8 cellular contexts compared by ENCODE assay signal in the genomic region with DNA sequence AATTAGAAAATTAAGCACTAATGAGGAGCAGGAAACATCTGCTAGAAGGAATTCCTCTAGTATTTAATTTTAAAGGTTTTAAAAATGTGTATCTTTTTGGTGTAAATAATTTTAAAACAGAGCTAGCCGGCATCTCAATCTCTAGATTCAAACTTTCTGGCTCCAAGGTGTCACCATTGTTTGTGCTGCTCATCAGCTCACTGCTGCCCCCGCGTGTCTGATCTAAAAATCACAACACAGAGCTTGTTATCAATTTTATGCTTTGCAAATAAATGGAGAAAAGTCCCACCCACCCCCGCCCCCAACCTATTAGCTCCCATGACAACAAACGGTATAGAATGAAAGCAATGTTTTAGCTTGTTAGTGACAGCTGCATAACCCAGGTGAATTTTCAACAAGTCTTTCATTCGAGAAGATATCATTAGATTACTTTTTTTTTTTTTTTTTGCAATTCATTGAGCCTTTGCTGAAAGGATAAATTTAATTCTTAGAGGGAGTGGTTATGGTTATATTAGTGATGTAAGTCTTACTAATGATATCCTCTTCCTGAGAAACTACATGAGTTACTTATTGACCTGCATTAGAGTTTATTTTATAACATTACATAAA. TPM values are rescaled to one million over a fixed set of nuclear protein-coding genes. Genes with fewer than 3 reads are reported as not detected.
DNase-seq lines count a peak whose midpoint lies in the region; ATAC-seq and TF ChIP-seq lines count a peak whose summit lies in the region.

No MANE protein-coding gene starts in this region.

- peaks cover 39% of the 10 kb centered on the region for H3K4me1 Mint-ChIP-seq in neural progenitor cell
- H3K4me1 Mint-ChIP-seq in stimulated activated naive CD8-positive, alpha-beta T cell treated with anti-CD3 and anti-CD28 coated beads, Interleukin-15, amount 100 ng/mL, for 72 hours = peaks cover 12% of the 10 kb centered on the region

- peak overlapping the region; percentile 81 for H3K9ac ChIP-seq in Loucy (ENCODE audit: low read depth, low read length, poor library complexity, severe bottlenecking)
- H3K9ac ChIP-seq in neural progenitor cell = no peak overlapping the region

- H3K4me3 Mint-ChIP-seq in neural progenitor cell = peak overlapping the region; percentile 21
- H3K4me3 Mint-ChIP-seq in stimulated activated naive CD8-positive, alpha-beta T cell treated with anti-CD3 and anti-CD28 coated beads, Interleukin-15, amount 100 ng/mL, for 72 hours = peak overlapping the region; percentile 88 to 92

- H3K9me3 Mint-ChIP-seq in neural progenitor cell = no peaks in the 10 kb centered on the region
- no peaks in the 10 kb centered on the region for H3K9me3 Mint-ChIP-seq in stimulated activated naive CD8-positive, alpha-beta T cell treated with anti-CD3 and anti-CD28 coated beads, Interleukin-15, amount 100 ng/mL, for 72 hours

- no peaks in the 10 kb centered on the region for H3K27me3 ChIP-seq in Loucy (ENCODE audit: insufficient read depth, low read length, poor library complexity, severe bottlenecking)
- H3K27me3 ChIP-seq in foreskin keratinocyte = peaks cover 4% of the 10 kb centered on the region
- H3K27me3 ChIP-seq in neural progenitor cell = no peaks in the 10 kb centered on the region

- no peaks in the 10 kb centered on the region for H3K9me2 ChIP-seq in Loucy (replicated peaks; ENCODE audit: low read depth, low read length)

- DNase-seq in GM13976 (ENCODE audit: low spot score) (peak; percentile 82), RWPE1 (ENCODE audit: low spot score) (peak; percentile 82), foreskin keratinocyte (peak; percentile 21 to 48), neural progenitor cell (ENCODE audit: low spot score) (peak; percentile 78)
- DNase-seq in activated effector memory CD4-positive, alpha-beta T cell treated with Interleukin-2 at 50 U/mL for 16 hours = peak; percentile 76
- peak; percentile 86 to 87 for DNase-seq in stimulated activated naive CD8-positive, alpha-beta T cell treated with anti-CD3 and anti-CD28 coated beads, Interleukin-15, amount 100 ng/mL, for 72 hours

- peak; percentile 59 for ATAC-seq in foreskin keratinocyte
- ATAC-seq in stimulated activated naive CD8-positive, alpha-beta T cell treated with anti-CD3 and anti-CD28 coated beads, Interleukin-15, amount 100 ng/mL, for 72 hours = peak; percentile 65
- ATAC-seq in GM21786 (IDR thresholded peaks at IDR 0.05; ENCODE audit: unreplicated experiment) = no peak

- no peaks in the 10 kb centered on the region for H3K36me3 Mint-ChIP-seq in neural progenitor cell

- H3K36me3 ChIP-seq in Loucy (ENCODE audit: insufficient read depth, low read length) (no peaks in the 10 kb centered on the region), neural progenitor cell (no peaks in the 10 kb centered on the region)

- peaks cover 54% of the 10 kb centered on the region for H3K4me1 ChIP-seq in Loucy (ENCODE audit: insufficient read depth, low read length, poor library complexity, severe bottlenecking)
- H3K4me1 ChIP-seq in foreskin keratinocyte = no peaks in the 10 kb centered on the region
- peaks cover 15% of the 10 kb centered on the region for H3K4me1 ChIP-seq in neural progenitor cell

- H3K27ac Mint-ChIP-seq in neural progenitor cell = peak overlapping the region; percentile 79
- H3K27ac Mint-ChIP-seq in stimulated activated naive CD8-positive, alpha-beta T cell treated with anti-CD3 and anti-CD28 coated beads, Interleukin-15, amount 100 ng/mL, for 72 hours = peak overlapping the region; percentile 92 to 95

- H3K27ac ChIP-seq in RWPE1 (peak overlapping the region; percentile 78), foreskin keratinocyte (peak overlapping the region; percentile 50), neural progenitor cell (no peak overlapping the region)

- TF ChIP-seq CTCF in GM13976 (IDR thresholded peaks at IDR 0.05; ENCODE audit: borderline replicate concordance, control extremely low read depth, extremely low read depth, insufficient read depth, missing control alignments) (peak; percentile 67), Loucy (conservative IDR thresholded peaks at IDR 0.05; ENCODE audit: low read length) (peak; percentile 66), RWPE1 (conservative IDR thresholded peaks at IDR 0.05; ENCODE audit: low read depth) (peak; percentile 80), foreskin keratinocyte (conservative IDR thresholded peaks at IDR 0.05) (peak; percentile 83), neural progenitor cell (IDR thresholded peaks at IDR 0.05) (peak; percentile 78)

- CTCF ChIA-PET in RWPE1 (lab: Yijun Ruan, JAX) = interaction anchor here (0.5 to 1.8 kb wide), 19 partner anchors 10 to 1010 kb away, joined by 3 to 8 read pairs (median 3); partner anchors contain the start of gene ABHD12B

- H4K20me1 ChIP-seq in Loucy (ENCODE audit: insufficient read depth, low read length, poor library complexity, severe bottlenecking) (no peaks in the 10 kb centered on the region), neural progenitor cell (ENCODE audit: low read depth) (no peaks in the 10 kb centered on the region)

- H3K79me2 ChIP-seq in Loucy (ENCODE audit: insufficient read depth, low read length) (no peaks in the 10 kb centered on the region), neural progenitor cell (ENCODE audit: low read depth) (no peaks in the 10 kb centered on the region)

- in situ Hi-C loops in GM13976 (cut with MboI; ENCODE audit: low sequenced_read_pairs, unreplicated experiment) = loop anchor here (5.0 to 25.0 kb wide), 2 partner anchors 73 to 248 kb away; no protein-coding TSS in a partner anchor

- peaks cover 2% of the 10 kb centered on the region for H3K27me3 Mint-ChIP-seq in neural progenitor cell (ENCODE audit: insufficient read depth, low read depth)
- H3K27me3 Mint-ChIP-seq in stimulated activated naive CD8-positive, alpha-beta T cell treated with anti-CD3 and anti-CD28 coated beads, Interleukin-15, amount 100 ng/mL, for 72 hours = peaks cover 12% of the 10 kb centered on the region

- H2AFZ ChIP-seq in Loucy (ENCODE audit: low read length) = peak overlapping the region; percentile 90
- peak overlapping the region; percentile 99 for H2AFZ ChIP-seq in neural progenitor cell (replicated peaks)

- H3K4me3 ChIP-seq in Loucy (ENCODE audit: low read length, poor library complexity, severe bottlenecking) = peak overlapping the region; percentile 72
- no peak overlapping the region for H3K4me3 ChIP-seq in neural progenitor cell

- H3K9me3 ChIP-seq in Loucy (ENCODE audit: insufficient read depth, low read depth, low read length) (no peaks in the 10 kb centered on the region), neural progenitor cell (ENCODE audit: low read depth) (no peaks in the 10 kb centered on the region)

- H3F3A ChIP-seq in Loucy (ENCODE audit: low read depth) = no peaks in the 10 kb centered on the region
- no peaks in the 10 kb centered on the region for H3F3A ChIP-seq in neural progenitor cell (ENCODE audit: low read depth)

- H3K4me2 ChIP-seq in Loucy (ENCODE audit: low read depth, low read length, poor library complexity, severe bottlenecking) (peak overlapping the region; percentile 89), neural progenitor cell (peak overlapping the region; percentile 48)

- POLR2A ChIA-PET in RWPE1 (lab: Yijun Ruan, JAX; ENCODE audit: low non-redundant PET) = no interaction called here

RNA-seq across cellular contexts. Expression of gene ABHD12B, which starts 11.3 kb away (rescaled TPM):
- total RNA-seq in foreskin keratinocyte (not detected in 2 replicates), neural progenitor cell (ENCODE audit: low replicate concordance) (not detected in 2 replicates)
- polyA plus RNA-seq in foreskin keratinocyte = not detected in 2 replicates

RNA-seq across cellular contexts. Expression of gene NIN, which starts 29.6 kb away (rescaled TPM):
- 29.6 and 29.7 TPM in 2 replicates for total RNA-seq in foreskin keratinocyte
- 4.2 and 5.9 TPM in 2 replicates for polyA plus RNA-seq in foreskin keratinocyte
- total RNA-seq in neural progenitor cell (ENCODE audit: low replicate concordance) = 34.7 and 49.0 TPM in 2 replicates

Comparison
In these comparisons a context has a peak if more than half of its experiments do, and no peak if none do; other contexts are left out.
1. DNase-seq: peak in every context shown above with its lines; median percentile 86 in stimulated activated naive CD8-positive, alpha-beta T cell treated with anti-CD3 and anti-CD28 coated beads, Interleukin-15, amount 100 ng/mL, for 72 hours; 82 in GM13976; 82 in RWPE1; 78 in neural progenitor cell; 76 in activated effector memory CD4-positive, alpha-beta T cell treated with Interleukin-2 at 50 U/mL for 16 hours; 34 in foreskin keratinocyte.